ENCODE assay signal across 7 cellular contexts in genomic region chr7:6798047-6798446, GRCh38. TPM values are rescaled to one million over a fixed set of nuclear protein-coding genes. Genes with fewer than 3 reads are reported as not detected.
"Had no signal": no experiment of that assay in that cellular context is flagged by ENCODE, and none has a peak within 500 bp of the region (broad histone marks: within the 10 kb centered on the region; RNA-seq: fewer than 3 reads in every experiment).

No MANE protein-coding gene starts in this region.

RNA-seq across cellular contexts. Expression of gene RSPH10B2, which starts 44.1 kb away (rescaled TPM):
- total RNA-seq: endothelial cell of umbilical vein, foreskin keratinocyte, glomerular endothelial cell, kidney epithelial cell, left cardiac atrium, left ventricle myocardium superior, mesenteric fat pad had no signal
